ENCODE assay signal across 20 cellular contexts in genomic region chr12:124046206-124046740, GRCh38.
"Had no signal": no experiment of that assay in that cellular context is flagged by ENCODE, and none has a peak within 500 bp of the region (broad histone marks: within the 10 kb centered on the region; RNA-seq: fewer than 3 reads in every experiment).

No MANE protein-coding gene starts in this region.

- H3K36me3 Mint-ChIP-seq: stimulated activated effector memory CD8-positive, alpha-beta T cell treated with anti-CD3 and anti-CD28 coated beads, Interleukin-12 subunit alpha, Interleukin-12 subunit beta, amount 100 ng/mL, for 72 hours had no signal

- H3K27ac Mint-ChIP-seq: activated CD4-positive, alpha-beta memory T cell treated with anti-CD3 and anti-CD28 coated beads for 36 hours; activated CD8-positive, alpha-beta memory T cell treated with anti-CD3 and anti-CD28 coated beads, Interleukin-2, amount 10 ng/mL, durations not matched to agents 7 days and 5 days; activated T-helper 2 cell treated with anti-CD3 and anti-CD28 coated beads, Interferon-gamma antibody, Interleukin-2, Interleukin-4, amounts not matched to agents 10 μg/mL and 5 μg/mL and 100 μg/mL, durations not matched to agents 14 hours and 24 hours and 36 hours; dendritic cell treated with granulocyte-macrophage colony-stimulating factor and Interleukin-4, amounts not matched to agents 40 ng/mL and 50 ng/mL, for 4 days; effector memory CD8-positive, alpha-beta T cell; stimulated activated effector memory CD8-positive, alpha-beta T cell treated with anti-CD3 and anti-CD28 coated beads, Interleukin-12 subunit alpha, Interleukin-12 subunit beta, amount 100 ng/mL, for 72 hours had no signal

- H3K4me3 Mint-ChIP-seq: activated CD4-positive, alpha-beta memory T cell treated with anti-CD3 and anti-CD28 coated beads for 36 hours; activated CD8-positive, alpha-beta memory T cell treated with anti-CD3 and anti-CD28 coated beads, Interleukin-2, amount 10 ng/mL, durations not matched to agents 7 days and 5 days; central memory CD8-positive, alpha-beta T cell; dendritic cell treated with granulocyte-macrophage colony-stimulating factor and Interleukin-4, amounts not matched to agents 40 ng/mL and 50 ng/mL, for 4 days; effector memory CD8-positive, alpha-beta T cell; stimulated activated effector memory CD8-positive, alpha-beta T cell treated with anti-CD3 and anti-CD28 coated beads, Interleukin-12 subunit alpha, Interleukin-12 subunit beta, amount 100 ng/mL, for 72 hours had no signal

- DNase-seq: activated CD4-positive, alpha-beta memory T cell treated with anti-CD3 and anti-CD28 coated beads for 36 hours; activated CD8-positive, alpha-beta memory T cell treated with anti-CD3 and anti-CD28 coated beads, Interleukin-2, amount 10 ng/mL, durations not matched to agents 7 days and 5 days; activated naive CD4-positive, alpha-beta T cell treated with anti-CD3 and anti-CD28 coated beads, Interleukin-2, amount 50 U/mL, for 16 hours; activated T-cell treated with anti-CD3 and anti-CD28 coated beads, Interleukin-2, amount 50 U/mL, for 1 hour; effector memory CD8-positive, alpha-beta T cell; erythroblast; left ventricle myocardium inferior; mesenchymal stem cell; ovary; SK-N-SH; spleen; T-helper 1 cell; T1000; tibial artery had no signal

- FAIRE-seq: keratinocyte had no signal

- H3K4me1 Mint-ChIP-seq: central memory CD8-positive, alpha-beta T cell had no signal

- H3K27ac ChIP-seq: hepatocyte, left ventricle myocardium inferior, ovary, spleen, tibial artery had no signal
